Comparison of ENCODE assay signal across 11 cellular contexts in the genomic region with DNA sequence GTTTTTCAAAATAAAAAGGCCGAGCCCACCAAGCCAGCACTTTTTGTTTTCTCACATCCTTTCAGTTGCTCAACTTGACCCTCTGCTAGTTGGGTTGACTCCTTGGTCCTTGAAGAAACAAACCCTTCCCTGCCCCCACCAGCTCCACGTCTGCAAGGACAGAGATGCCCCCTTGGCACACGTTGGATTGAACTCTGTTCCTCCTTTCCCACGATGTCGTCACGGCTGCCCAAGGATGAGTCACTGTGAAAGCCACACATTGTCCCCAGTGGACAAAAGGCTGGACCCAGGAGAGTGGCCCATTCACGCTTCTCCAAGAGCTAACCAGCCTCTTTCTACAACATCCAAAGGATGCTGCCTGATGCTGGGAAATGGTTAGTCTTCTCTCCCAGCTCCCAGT. TPM values are rescaled to one million over a fixed set of nuclear protein-coding genes. Genes with fewer than 3 reads are reported as not detected.
DNase-seq lines count a peak whose midpoint lies in the region; ATAC-seq and TF ChIP-seq lines count a peak whose summit lies in the region.
"Had no signal": no experiment of that assay in that cellular context is flagged by ENCODE, and none has a peak within 500 bp of the region (broad histone marks: within the 10 kb centered on the region; RNA-seq: fewer than 3 reads in every experiment).

No MANE protein-coding gene starts in this region.

- H3K36me3 ChIP-seq in HEK293 (ENCODE audit: control insufficient read depth in 2 of 2, insufficient read depth in 1 of 2, low read length in 2 of 2) (no peaks in the 10 kb centered on the region), sigmoid colon (no peaks in the 10 kb centered on the region), gastroesophageal sphincter (no peaks in the 10 kb centered on the region)

- H3K4me1 ChIP-seq in HEK293 (ENCODE audit: control insufficient read depth, insufficient read depth, low read length): peaks cover 11% of the 10 kb centered on the region
- H3K4me1 ChIP-seq in sigmoid colon: peaks cover 0 to 55% (median 47%) of the 10 kb centered on the region in 4 donors
- peaks cover 0 to 35% (median 0%) of the 10 kb centered on the region in 3 donors for H3K4me1 ChIP-seq in gastroesophageal sphincter

- POLR2A ChIA-PET in HEK293 (lab: Yijun Ruan, JAX): no interaction called here

- intact Hi-C loops in head of caudate nucleus (cut with DNase I) (no loop called here), sigmoid colon (cut with DNase I) (no loop called here)

- no peak for TF ChIP-seq POLR2A in sigmoid colon (IDR thresholded peaks at IDR 0.05)
- TF ChIP-seq POLR2A in gastroesophageal sphincter (IDR thresholded peaks at IDR 0.05): no peak

- ATAC-seq in gastroesophageal sphincter (no peak), GM19397 (IDR thresholded peaks at IDR 0.05; ENCODE audit: unreplicated experiment) (no peak)
- ATAC-seq: body of pancreas had no signal

- TF ChIP-seq EP300 in sigmoid colon (IDR thresholded peaks at IDR 0.05): no peak
- TF ChIP-seq EP300 in gastroesophageal sphincter (IDR thresholded peaks at IDR 0.05): no peak

- no peaks in the 10 kb centered on the region for H3K9me3 ChIP-seq in HEK293 (ENCODE audit: control insufficient read depth, insufficient read depth, low read depth, low read length)
- no peaks in the 10 kb centered on the region for H3K9me3 ChIP-seq in sigmoid colon
- no peaks in the 10 kb centered on the region for H3K9me3 ChIP-seq in gastroesophageal sphincter
- H3K9me3 ChIP-seq: body of pancreas had no signal

- TF ChIP-seq CTCF in HEK293 (tag by site-specific recombination; IDR thresholded peaks at IDR 0.05) (no peak), sigmoid colon (IDR thresholded peaks at IDR 0.05) (no peak), gastroesophageal sphincter (IDR thresholded peaks at IDR 0.05) (no peak)

- CTCF ChIA-PET in HEK293 (lab: Yijun Ruan, JAX): interaction anchor here (0.5 kb wide), 1 partner anchor 744 kb away, joined by 4 read pairs; no protein-coding TSS in a partner anchor

- H3K27ac ChIP-seq in HEK293 (ENCODE audit: extremely low read depth, low read depth, low read length): no peak overlapping the region
- peak overlapping the region in 3 of 4 donors; percentile 79 to 92 (median 90) for H3K27ac ChIP-seq in sigmoid colon
- no peak overlapping the region for H3K27ac ChIP-seq in gastroesophageal sphincter

- peak; percentile 68 for DNase-seq in SW480 (ENCODE audit: low spot score)
- peak; percentile 53 to 96 (median 83) for DNase-seq in head of caudate nucleus
- peak; percentile 77 for DNase-seq in sigmoid colon
- DNase-seq in GF-D8 (lab: John Stamatoyannopoulos, UW): no peak
- DNase-seq in GOT3 (lab: John Stamatoyannopoulos, UW): no peak
- DNase-seq: activated CD8-positive, alpha-beta memory T cell treated with anti-CD3 and anti-CD28 coated beads for 24 hours; SW 1271 had no signal

- WGBS in sigmoid colon, 2 donors: 74 to 84% methylated on average over 7 of the region's 7 CpGs
- 54 to 100% methylated on average over 1 to 7 of the region's 7 CpGs for WGBS in gastroesophageal sphincter (ENCODE audit: low coverage in 1 of 2), 2 donors

- H3K4me3 ChIP-seq in HEK293 (ENCODE audit: low read depth, low read length): no peak overlapping the region
- H3K4me3 ChIP-seq in sigmoid colon: no peak overlapping the region
- H3K4me3 ChIP-seq in gastroesophageal sphincter: no peak overlapping the region
- H3K4me3 ChIP-seq: body of pancreas had no signal

- H3K27me3 ChIP-seq in sigmoid colon: no peaks in the 10 kb centered on the region
- H3K27me3 ChIP-seq in gastroesophageal sphincter: no peaks in the 10 kb centered on the region
- H3K27me3 ChIP-seq: body of pancreas had no signal

TF ChIP-seq in HEK293, 187 proteins besides CTCF, POLR2A, EP300 and RAD21:
- TF ChIP-seq ZNF843 (tag by site-specific recombination; IDR thresholded peaks at IDR 0.05) (no peak), ZBTB20 (tag by site-specific recombination; IDR thresholded peaks at IDR 0.05) (no peak), SP2 (tag by site-specific recombination; IDR thresholded peaks at IDR 0.05) (no peak), ZNF660 (tag by site-specific recombination; IDR thresholded peaks at IDR 0.05) (no peak), YY1 (tag by site-specific recombination; IDR thresholded peaks at IDR 0.05) (no peak), ZNF785 (tag by site-specific recombination; IDR thresholded peaks at IDR 0.05) (no peak), HOXC10 (CRISPR knock-in tag; IDR thresholded peaks at IDR 0.05) (no peak)
- TF ChIP-seq, protein P1, sequence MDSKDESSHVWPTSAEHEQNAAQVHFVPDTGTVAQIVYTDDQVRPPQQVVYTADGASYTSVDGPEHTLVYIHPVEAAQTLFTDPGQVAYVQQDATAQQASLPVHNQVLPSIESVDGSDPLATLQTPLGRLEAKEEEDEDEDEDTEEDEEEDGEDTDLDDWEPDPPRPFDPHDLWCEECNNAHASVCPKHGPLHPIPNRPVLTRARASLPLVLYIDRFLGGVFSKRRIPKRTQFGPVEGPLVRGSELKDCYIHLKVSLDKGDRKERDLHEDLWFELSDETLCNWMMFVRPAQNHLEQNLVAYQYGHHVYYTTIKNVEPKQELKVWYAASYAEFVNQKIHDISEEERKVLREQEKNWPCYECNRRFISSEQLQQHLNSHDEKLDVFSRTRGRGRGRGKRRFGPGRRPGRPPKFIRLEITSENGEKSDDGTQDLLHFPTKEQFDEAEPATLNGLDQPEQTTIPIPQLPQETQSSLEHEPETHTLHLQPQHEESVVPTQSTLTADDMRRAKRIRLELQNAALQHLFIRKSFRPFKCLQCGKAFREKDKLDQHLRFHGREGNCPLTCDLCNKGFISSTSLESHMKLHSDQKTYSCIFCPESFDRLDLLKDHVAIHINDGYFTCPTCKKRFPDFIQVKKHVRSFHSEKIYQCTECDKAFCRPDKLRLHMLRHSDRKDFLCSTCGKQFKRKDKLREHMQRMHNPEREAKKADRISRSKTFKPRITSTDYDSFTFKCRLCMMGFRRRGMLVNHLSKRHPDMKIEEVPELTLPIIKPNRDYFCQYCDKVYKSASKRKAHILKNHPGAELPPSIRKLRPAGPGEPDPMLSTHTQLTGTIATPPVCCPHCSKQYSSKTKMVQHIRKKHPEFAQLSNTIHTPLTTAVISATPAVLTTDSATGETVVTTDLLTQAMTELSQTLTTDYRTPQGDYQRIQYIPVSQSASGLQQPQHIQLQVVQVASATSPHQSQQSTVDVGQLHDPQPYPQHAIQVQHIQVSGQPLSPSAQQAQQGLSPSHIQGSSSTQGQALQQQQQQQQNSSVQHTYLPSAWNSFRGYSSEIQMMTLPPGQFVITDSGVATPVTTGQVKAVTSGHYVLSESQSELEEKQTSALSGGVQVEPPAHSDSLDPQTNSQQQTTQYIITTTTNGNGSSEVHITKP (tag by site-specific recombination; IDR thresholded peaks at IDR 0.05): 0 out of 2 replicates have a peak, but pooled peaks have one; percentile 6
- TF ChIP-seq, protein P2, sequence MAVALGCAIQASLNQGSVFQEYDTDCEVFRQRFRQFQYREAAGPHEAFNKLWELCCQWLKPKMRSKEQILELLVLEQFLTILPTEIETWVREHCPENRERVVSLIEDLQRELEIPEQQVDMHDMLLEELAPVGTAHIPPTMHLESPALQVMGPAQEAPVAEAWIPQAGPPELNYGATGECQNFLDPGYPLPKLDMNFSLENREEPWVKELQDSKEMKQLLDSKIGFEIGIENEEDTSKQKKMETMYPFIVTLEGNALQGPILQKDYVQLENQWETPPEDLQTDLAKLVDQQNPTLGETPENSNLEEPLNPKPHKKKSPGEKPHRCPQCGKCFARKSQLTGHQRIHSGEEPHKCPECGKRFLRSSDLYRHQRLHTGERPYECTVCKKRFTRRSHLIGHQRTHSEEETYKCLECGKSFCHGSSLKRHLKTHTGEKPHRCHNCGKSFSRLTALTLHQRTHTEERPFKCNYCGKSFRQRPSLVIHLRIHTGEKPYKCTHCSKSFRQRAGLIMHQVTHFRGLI (tag by site-specific recombination; IDR thresholded peaks at IDR 0.05): no peak

RNA-seq across cellular contexts. Expression of a gene that starts 43.0 kb away (rescaled TPM):
- total RNA-seq in sigmoid colon (not detected), gastroesophageal sphincter (not detected)
- polyA plus RNA-seq in sigmoid colon: under 1 TPM in 1 of 3 donors, not detected in 2; 0.26 TPM
- total RNA-seq: body of pancreas had no signal

Comparison
In these comparisons a context has a peak if more than half of its experiments do, and no peak if none do; other contexts are left out.
1. H3K27ac ChIP-seq: peak in sigmoid colon (3 of 4); none in HEK293 (single experiment) and gastroesophageal sphincter (0 of 4).
2. DNase-seq: peak in SW480 (single experiment), head of caudate nucleus (42 of 42) and sigmoid colon (single experiment); none in GF-D8 (single experiment) and GOT3 (single experiment).